Comparison of ENCODE assay signal across 9 cellular contexts in the genomic region with DNA sequence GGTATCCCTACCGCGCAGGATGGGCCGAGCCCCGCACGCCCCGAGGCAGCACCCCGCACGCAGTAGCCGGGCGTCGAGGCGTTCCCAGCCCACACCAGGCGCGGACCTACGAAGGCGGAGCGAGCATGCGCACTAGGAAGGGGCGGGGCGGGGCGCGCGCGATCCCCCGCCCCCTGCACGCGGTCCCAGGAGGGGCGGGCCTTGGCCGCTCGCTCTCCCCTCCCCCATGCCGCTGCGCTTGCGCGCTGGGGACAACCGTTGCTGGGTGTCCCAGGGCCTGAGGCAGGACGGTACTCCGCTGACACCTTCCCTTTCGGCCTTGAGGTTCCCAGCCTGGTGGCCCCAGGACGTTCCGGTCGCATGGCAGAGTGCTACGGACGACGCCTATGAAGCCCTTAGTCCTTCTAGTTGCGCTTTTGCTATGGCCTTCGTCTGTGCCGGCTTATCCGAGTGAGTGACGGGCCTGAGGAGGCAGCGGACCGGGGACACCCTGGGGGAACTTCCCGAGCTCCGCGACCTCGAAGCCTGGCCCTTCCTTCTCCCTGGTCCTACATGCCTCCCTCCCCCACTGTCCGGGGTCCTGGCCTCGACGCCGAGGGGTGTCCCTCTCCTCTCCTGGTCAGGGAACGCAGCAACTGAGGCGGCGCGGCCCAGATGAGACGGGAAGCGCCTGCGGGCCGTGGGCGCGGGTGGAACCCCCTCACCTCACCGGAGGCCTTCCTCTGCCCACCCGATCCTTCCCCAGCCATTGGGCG. TPM values are rescaled to one million over a fixed set of nuclear protein-coding genes. Genes with fewer than 3 reads are reported as not detected.
DNase-seq lines count a peak whose midpoint lies in the region; ATAC-seq, FAIRE-seq and TF ChIP-seq lines count a peak whose summit lies in the region.
"Had no signal": no experiment of that assay in that cellular context is flagged by ENCODE, and none has a peak within 500 bp of the region (broad histone marks: within the 10 kb centered on the region; RNA-seq: fewer than 3 reads in every experiment).

A gene (plus strand): TSS at position 258 of the 755 bp plus-strand sequence. CDS start 129 bp downstream, at position 387.

- H3K9me3 Mint-ChIP-seq in WTC11, result peaks cover 10% of the 10 kb centered on the region
- no peaks in the 10 kb centered on the region for H3K9me3 Mint-ChIP-seq in stimulated activated effector memory CD8-positive, alpha-beta T cell treated with anti-CD3 and anti-CD28 coated beads, Interleukin-12 subunit alpha, Interleukin-12 subunit beta, amount 100 ng/mL, for 72 hours

- peaks cover 8% of the 10 kb centered on the region for H3K27me3 Mint-ChIP-seq in WTC11 (ENCODE audit: low read depth)

- POLR2A ChIA-PET in WTC11 (lab: Charles Lee), result no interaction called here

- H3K4me1 Mint-ChIP-seq in WTC11, result no peaks in the 10 kb centered on the region
- no peaks in the 10 kb centered on the region for H3K4me1 Mint-ChIP-seq in stimulated activated effector memory CD8-positive, alpha-beta T cell treated with anti-CD3 and anti-CD28 coated beads, Interleukin-12 subunit alpha, Interleukin-12 subunit beta, amount 100 ng/mL, for 72 hours

- no peak within 1 kb of the TSS for H3K4me3 Mint-ChIP-seq in WTC11
- no peak within 1 kb of the TSS for H3K4me3 Mint-ChIP-seq in stimulated activated effector memory CD8-positive, alpha-beta T cell treated with anti-CD3 and anti-CD28 coated beads, Interleukin-12 subunit alpha, Interleukin-12 subunit beta, amount 100 ng/mL, for 72 hours

- TF ChIP-seq CTCF in AG10803 (conservative IDR thresholded peaks at IDR 0.05; ENCODE audit: low read length), result no peak
- no peak for TF ChIP-seq CTCF in WTC11 (IDR thresholded peaks at IDR 0.05)

- ATAC-seq in WTC11 (no peak), HG03175 (IDR thresholded peaks at IDR 0.05; ENCODE audit: unreplicated experiment) (no peak)
- peak; percentile 44 for ATAC-seq in stimulated activated effector memory CD8-positive, alpha-beta T cell treated with anti-CD3 and anti-CD28 coated beads, Interleukin-12 subunit alpha, Interleukin-12 subunit beta, amount 100 ng/mL, for 72 hours

- peaks cover 4% of the 10 kb centered on the region for H3K36me3 Mint-ChIP-seq in WTC11
- H3K36me3 Mint-ChIP-seq in stimulated activated effector memory CD8-positive, alpha-beta T cell treated with anti-CD3 and anti-CD28 coated beads, Interleukin-12 subunit alpha, Interleukin-12 subunit beta, amount 100 ng/mL, for 72 hours, result no peaks in the 10 kb centered on the region

- CTCF ChIA-PET in WTC11 (lab: Charles Lee), result no interaction called here

- in situ Hi-C loops in ACHN (cut with HindIII; ENCODE audit: low pct_ligation_motif_present, low pct_unique_long_range_greater_than_20kb, low sequenced_read_pairs), result no loop called here

- TF ChIP-seq POLR2A in H54 (IDR thresholded peaks at IDR 0.05; ENCODE audit: low read depth, low read length), result no peak

- FAIRE-seq in H54 (lab: Jason Lieb, UNC), result no peak

- H3K4me3 ChIP-seq in AG10803 (ENCODE audit: low read length), result peak within 1 kb of the TSS; percentile 72

- H3K27ac Mint-ChIP-seq in WTC11, result no peak within 1 kb of the TSS
- H3K27ac Mint-ChIP-seq in stimulated activated effector memory CD8-positive, alpha-beta T cell treated with anti-CD3 and anti-CD28 coated beads, Interleukin-12 subunit alpha, Interleukin-12 subunit beta, amount 100 ng/mL, for 72 hours, result no peak within 1 kb of the TSS

- DNase-seq in AG10803 (ENCODE audit: low read depth) (peak; percentile 72), WTC11 (ENCODE audit: low spot score) (no peak), cerebellum (ENCODE audit: low spot score) (peak; percentile 51), midbrain (lab: John Stamatoyannopoulos, UW) (peak; percentile 4), ACHN (no peak), H54 (ENCODE audit: insufficient read length, low spot score) (no peak)
- peak in 1 of 2 donors; percentile 59 for DNase-seq in stimulated activated effector memory CD8-positive, alpha-beta T cell treated with anti-CD3 and anti-CD28 coated beads, Interleukin-12 subunit alpha, Interleukin-12 subunit beta, amount 100 ng/mL, for 72 hours (ENCODE audit: low spot score in 2 of 2)
- DNase-seq: DND-41 had no signal

TF ChIP-seq in WTC11, 78 proteins besides CTCF, POLR2A, EP300 and RAD21:
- TF ChIP-seq, protein P1, sequence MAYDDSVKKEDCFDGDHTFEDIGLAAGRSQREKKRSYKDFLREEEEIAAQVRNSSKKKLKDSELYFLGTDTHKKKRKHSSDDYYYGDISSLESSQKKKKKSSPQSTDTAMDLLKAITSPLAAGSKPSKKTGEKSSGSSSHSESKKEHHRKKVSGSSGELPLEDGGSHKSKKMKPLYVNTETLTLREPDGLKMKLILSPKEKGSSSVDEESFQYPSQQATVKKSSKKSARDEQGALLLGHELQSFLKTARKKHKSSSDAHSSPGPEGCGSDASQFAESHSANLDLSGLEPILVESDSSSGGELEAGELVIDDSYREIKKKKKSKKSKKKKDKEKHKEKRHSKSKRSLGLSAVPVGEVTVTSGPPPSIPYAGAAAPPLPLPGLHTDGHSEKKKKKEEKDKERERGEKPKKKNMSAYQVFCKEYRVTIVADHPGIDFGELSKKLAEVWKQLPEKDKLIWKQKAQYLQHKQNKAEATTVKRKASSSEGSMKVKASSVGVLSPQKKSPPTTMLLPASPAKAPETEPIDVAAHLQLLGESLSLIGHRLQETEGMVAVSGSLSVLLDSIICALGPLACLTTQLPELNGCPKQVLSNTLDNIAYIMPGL (CRISPR knock-in tag; IDR thresholded peaks at IDR 0.05), result no peak
- no peak for TF ChIP-seq IRF2 (CRISPR knock-in tag; IDR thresholded peaks at IDR 0.05; ENCODE audit: borderline replicate concordance, low read depth)
- TF ChIP-seq, protein P2, sequence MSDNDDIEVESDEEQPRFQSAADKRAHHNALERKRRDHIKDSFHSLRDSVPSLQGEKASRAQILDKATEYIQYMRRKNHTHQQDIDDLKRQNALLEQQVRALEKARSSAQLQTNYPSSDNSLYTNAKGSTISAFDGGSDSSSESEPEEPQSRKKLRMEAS (CRISPR knock-in tag; IDR thresholded peaks at IDR 0.05), result 0 out of 2 replicates have a peak, but pooled peaks have one; percentile 23
- TF ChIP-seq, protein P3, sequence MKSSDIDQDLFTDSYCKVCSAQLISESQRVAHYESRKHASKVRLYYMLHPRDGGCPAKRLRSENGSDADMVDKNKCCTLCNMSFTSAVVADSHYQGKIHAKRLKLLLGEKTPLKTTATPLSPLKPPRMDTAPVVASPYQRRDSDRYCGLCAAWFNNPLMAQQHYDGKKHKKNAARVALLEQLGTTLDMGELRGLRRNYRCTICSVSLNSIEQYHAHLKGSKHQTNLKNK (CRISPR knock-in tag; IDR thresholded peaks at IDR 0.05), result no peak

RNA-seq across cellular contexts. Expression of the gene that starts here (rescaled TPM):
- total RNA-seq in WTC11 (2021) (not detected in 3 replicates), cerebellum (1.4 TPM)

Comparison
In these comparisons a context has a peak if more than half of its experiments do, and no peak if none do; other contexts are left out.
1. DNase-seq: peak in AG10803 (single experiment), cerebellum (single experiment) and midbrain (single experiment); none in WTC11 (single experiment), ACHN (single experiment) and H54 (single experiment).